In genomic region chr2:15993232-15993610, GRCh38 we compare ENCODE assay signal across 19 cellular contexts.
"Had no signal": no experiment of that assay in that cellular context is flagged by ENCODE, and none has a peak within 500 bp of the region (broad histone marks: within the 10 kb centered on the region; RNA-seq: fewer than 3 reads in every experiment).

No MANE protein-coding gene starts in this region.

- H3K4me1 ChIP-seq: left ventricle myocardium inferior, parathyroid adenoma, tibial nerve had no signal

- DNase-seq: activated B cell treated with CpG ODN at 0.5 μM for 24 hours; activated CD4-positive, alpha-beta T cell treated with anti-CD3 and anti-CD28 coated beads for 48 hours; activated CD8-positive, alpha-beta memory T cell treated with anti-CD3 and anti-CD28 coated beads, Interleukin-2, amount 50 U/mL, for 4 hours; activated CD8-positive, alpha-beta T cell treated with anti-CD3 and anti-CD28 coated beads, Interleukin-2, amount 10 ng/mL, durations not matched to agents 7 days and 5 days; activated gamma-delta T cell; activated T-cell treated with anti-CD3 and anti-CD28 coated beads, Interleukin-2, amount 50 U/mL, for 48 hours; caudate nucleus; hypothalamus; kidney; left ventricle myocardium inferior; naive B cell; stimulated activated CD4-positive, alpha-beta T cell treated with anti-CD3 and anti-CD28 coated beads, Interleukin-15, amount 100 ng/mL, for 24 hours; stimulated activated CD4-positive, alpha-beta T cell treated with anti-CD3 and anti-CD28 coated beads, Interleukin-4, amount 100 ng/mL, for 1 hour; stimulated activated naive CD4-positive, alpha-beta T cell treated with Interleukin-2 at 50 U/mL for 16 hours; substantia nigra had no signal

- H3K9ac ChIP-seq: parathyroid adenoma had no signal

- H3K27ac ChIP-seq: left ventricle myocardium inferior, parathyroid adenoma, skin epidermis, tibial nerve had no signal

- H2AFZ ChIP-seq: parathyroid adenoma had no signal

- H3K4me3 ChIP-seq: left ventricle myocardium inferior, skin epidermis, tibial nerve had no signal

- H3K27me3 ChIP-seq: tibial nerve had no signal

- ATAC-seq: activated CD8-positive, alpha-beta T cell treated with anti-CD3 and anti-CD28 coated beads, Interleukin-2, amount 10 ng/mL, durations not matched to agents 7 days and 5 days; activated naive CD4-positive, alpha-beta T cell treated with anti-CD3 and anti-CD28 coated beads, Interleukin-2, amount 50 U/mL, for 72 hours had no signal

- H3K9me3 ChIP-seq: left ventricle myocardium inferior, tibial nerve had no signal

- H3K36me3 ChIP-seq: left ventricle myocardium inferior, tibial nerve had no signal
